1 cellular context compared by ENCODE assay signal in genomic region chr14:63893701-63894458, GRCh38.
TF ChIP-seq lines count a peak whose summit lies in the region.

No MANE protein-coding gene starts in this region.

TF ChIP-seq in GM23338, 12 proteins besides CTCF, POLR2A, EP300 and RAD21 (continued from another document):
- no peak for TF ChIP-seq ZNF462 (CRISPR knock-in tag; IDR thresholded peaks at IDR 0.05)
